In genomic region chr1:196955926-196956325, GRCh38 we compare ENCODE assay signal across 9 cellular contexts. TPM values are rescaled to one million over a fixed set of nuclear protein-coding genes. Genes with fewer than 3 reads are reported as not detected.
"Had no signal": no experiment of that assay in that cellular context is flagged by ENCODE, and none has a peak within 500 bp of the region (broad histone marks: within the 10 kb centered on the region; RNA-seq: fewer than 3 reads in every experiment).

No MANE protein-coding gene starts in this region.

- H3K4me3 Mint-ChIP-seq: IgD-negative memory B cell had no signal

- H3K27me3 Mint-ChIP-seq: IgD-negative memory B cell had no signal

- H3K4me1 Mint-ChIP-seq: IgD-negative memory B cell had no signal

- DNase-seq: IMR-90, KBM-7, KG1 had no signal

- H3K36me3 Mint-ChIP-seq: IgD-negative memory B cell had no signal

- H3K4me3 ChIP-seq: K562 had no signal

- H3K27ac Mint-ChIP-seq: IgD-negative memory B cell had no signal

- H3K27ac ChIP-seq: HL-60 had no signal

RNA-seq across cellular contexts. Expression of gene CFHR2, which starts 12.4 kb away (rescaled TPM):
- total RNA-seq: HepG2, HT-29, HT1080, IMR-90, K562 had no signal
- polyA plus RNA-seq: HepG2, IgD-negative memory B cell, IMR-90, K562 had no signal

RNA-seq across cellular contexts. Expression of gene CFHR5, which starts 21.4 kb away (rescaled TPM):
- total RNA-seq: HepG2, HT-29, HT1080, IMR-90, K562 had no signal
- polyA plus RNA-seq: HepG2, IgD-negative memory B cell, IMR-90, K562 had no signal
